23 cellular contexts compared by ENCODE assay signal in genomic region chr2:14702258-14702657, GRCh38.
DNase-seq lines count a peak whose midpoint lies in the region; ATAC-seq and TF ChIP-seq lines count a peak whose summit lies in the region.
"Had no signal": no experiment of that assay in that cellular context is flagged by ENCODE, and none has a peak within 500 bp of the region (broad histone marks: within the 10 kb centered on the region; RNA-seq: fewer than 3 reads in every experiment).

No MANE protein-coding gene starts in this region.

- no peaks in the 10 kb centered on the region for H3K36me3 ChIP-seq in breast epithelium
- no peaks in the 10 kb centered on the region for H3K36me3 ChIP-seq in mammary epithelial cell (ENCODE audit: insufficient read depth, low read length)
- no peaks in the 10 kb centered on the region for H3K36me3 ChIP-seq in vagina
- no peaks in the 10 kb centered on the region for H3K36me3 ChIP-seq in CD4-positive, alpha-beta memory T cell (ENCODE audit: insufficient read depth, low read length)
- H3K36me3 ChIP-seq: BE2C had no signal

- in situ Hi-C loops in mammary epithelial cell (cut with MboI; ENCODE audit: low sequenced_read_pairs in 2 of 2): no loop called here

- peak; percentile 52 for DNase-seq in MCF 10A (ENCODE audit: unreplicated experiment)
- no peak for DNase-seq in breast epithelium (ENCODE audit: low spot score in 2 of 2)
- peak; percentile 48 for DNase-seq in mammary epithelial cell
- peak; percentile 5 to 20 for DNase-seq in foreskin fibroblast
- DNase-seq in vagina (ENCODE audit: extremely low spot score in 2 of 2): no peak
- no peak for DNase-seq in activated T-cell treated with anti-CD3 and anti-CD28 coated beads, Interleukin-2, amount 50 U/mL, for 72 hours
- no peak for DNase-seq in CD4-positive, alpha-beta memory T cell
- DNase-seq in naive thymus-derived CD8-positive, alpha-beta T cell: no peak
- DNase-seq: BE2C, H7, KBM-7, MM.1S, NCI-H1417 treated with DMSO at 0.1 percent for 48 hours, NCI-H1694 treated with DMSO at 0.1 percent for 48 hours, NCI-H2081, NCI-H2227 treated with DMSO at 0.1 percent for 48 hours, NCI-H526 treated with DMSO at 0.1 percent for 48 hours, SHP77 treated with DMSO at 0.1 percent for 48 hours had no signal

- no peaks in the 10 kb centered on the region for H3K4me1 ChIP-seq in breast epithelium
- H3K4me1 ChIP-seq in mammary epithelial cell (ENCODE audit: insufficient read depth, low read length): no peaks in the 10 kb centered on the region
- no peaks in the 10 kb centered on the region for H3K4me1 ChIP-seq in vagina
- H3K4me1 ChIP-seq in CD4-positive, alpha-beta memory T cell (ENCODE audit: insufficient read depth, low read length): no peaks in the 10 kb centered on the region
- H3K4me1 ChIP-seq: BE2C had no signal

- no peak overlapping the region for H3K9ac ChIP-seq in mammary epithelial cell (ENCODE audit: insufficient read depth, low read length)

- H3K27ac ChIP-seq in breast epithelium: no peak overlapping the region
- H3K27ac ChIP-seq in mammary epithelial cell (ENCODE audit: insufficient read depth, low read depth, low read length): no peak overlapping the region
- no peak overlapping the region for H3K27ac ChIP-seq in vagina
- H3K27ac ChIP-seq in CD4-positive, alpha-beta memory T cell (ENCODE audit: low read depth, low read length): no peak overlapping the region
- H3K27ac ChIP-seq: 22Rv1, SK-N-MC had no signal

- WGBS in mammary epithelial cell (ENCODE audit: low coverage, missing lambda C conversion rate): 75% methylated on average over 3 of the region's 3 CpGs

- no peak overlapping the region for H2AFZ ChIP-seq in mammary epithelial cell (ENCODE audit: low read depth, low read length)

- H3K9me3 ChIP-seq in breast epithelium (no peaks in the 10 kb centered on the region), mammary epithelial cell (replicated peaks; ENCODE audit: insufficient read depth, low read length) (no peaks in the 10 kb centered on the region), vagina (no peaks in the 10 kb centered on the region)
- H3K9me3 ChIP-seq in CD4-positive, alpha-beta memory T cell (ENCODE audit: control insufficient read depth in 1 of 2, low read length in 2 of 2): no peaks in the 10 kb centered on the region
- H3K9me3 ChIP-seq: BE2C had no signal

- no peaks in the 10 kb centered on the region for H3K4me1 Mint-ChIP-seq in MCF 10A (ENCODE audit: insufficient read depth, unreplicated experiment)
- no peaks in the 10 kb centered on the region for H3K4me1 Mint-ChIP-seq in activated T-cell treated with anti-CD3 and anti-CD28 coated beads, Interleukin-2, amount 50 U/mL, for 72 hours (ENCODE audit: low read depth)
- H3K4me1 Mint-ChIP-seq in CD4-positive, alpha-beta memory T cell: no peaks in the 10 kb centered on the region
- no peaks in the 10 kb centered on the region for H3K4me1 Mint-ChIP-seq in naive thymus-derived CD8-positive, alpha-beta T cell
- H3K4me1 Mint-ChIP-seq: CD14-positive monocyte had no signal

- H3K4me2 ChIP-seq in mammary epithelial cell (ENCODE audit: insufficient read depth, low read depth, low read length): no peak overlapping the region

- H3K27me3 ChIP-seq in breast epithelium (no peaks in the 10 kb centered on the region), mammary epithelial cell (ENCODE audit: insufficient read depth, low read length) (no peaks in the 10 kb centered on the region), vagina (no peaks in the 10 kb centered on the region)
- H3K27me3 ChIP-seq in CD4-positive, alpha-beta memory T cell (ENCODE audit: insufficient read depth, low read length): no peaks in the 10 kb centered on the region
- H3K27me3 ChIP-seq: BE2C had no signal

- intact Hi-C loops in MCF 10A (cut with micrococcal nuclease) (no loop called here), breast epithelium (cut with DNase I; ENCODE audit: low total_unique reads) (no loop called here), mammary epithelial cell (cut with micrococcal nuclease) (loop anchor here (10.0 kb wide), 1 partner anchor 203 kb away; no protein-coding TSS in a partner anchor), vagina (cut with DNase I) (no loop called here)
- intact Hi-C loops in CD4-positive, alpha-beta memory T cell (cut with micrococcal nuclease): no loop called here

- no peaks in the 10 kb centered on the region for H3K27me3 Mint-ChIP-seq in MCF 10A (ENCODE audit: insufficient read depth, unreplicated experiment)
- no peaks in the 10 kb centered on the region for H3K27me3 Mint-ChIP-seq in activated T-cell treated with anti-CD3 and anti-CD28 coated beads, Interleukin-2, amount 50 U/mL, for 72 hours (ENCODE audit: low read depth)
- H3K27me3 Mint-ChIP-seq in CD4-positive, alpha-beta memory T cell: peaks cover 0 to 1% of the 10 kb centered on the region in 2 donors
- peaks cover 0 to 3% (median 0%) of the 10 kb centered on the region in 5 donors for H3K27me3 Mint-ChIP-seq in naive thymus-derived CD8-positive, alpha-beta T cell

- no peaks in the 10 kb centered on the region for H3K79me2 ChIP-seq in mammary epithelial cell (ENCODE audit: insufficient read depth, low read length)

- no peak for ATAC-seq in activated T-cell treated with anti-CD3 and anti-CD28 coated beads, Interleukin-2, amount 50 U/mL, for 72 hours (replicated peaks in 1 of 2)
- ATAC-seq in naive thymus-derived CD8-positive, alpha-beta T cell: no peak
- ATAC-seq: HepG2, Panc1 had no signal

- no TSS peak for BruUV-seq in MCF 10A (replicated peaks; lab: Mats Ljungman, UMichigan)
- BruUV-seq in mammary epithelial cell (replicated peaks; lab: Mats Ljungman, UMichigan): no TSS peak

- no peak for TF ChIP-seq POLR2A in breast epithelium (IDR thresholded peaks at IDR 0.05)
- no peak for TF ChIP-seq POLR2A in vagina (IDR thresholded peaks at IDR 0.05)

- H3K4me3 Mint-ChIP-seq in MCF 10A (ENCODE audit: unreplicated experiment): no peak overlapping the region
- H3K4me3 Mint-ChIP-seq in activated T-cell treated with anti-CD3 and anti-CD28 coated beads, Interleukin-2, amount 50 U/mL, for 72 hours: no peak overlapping the region
- no peak overlapping the region for H3K4me3 Mint-ChIP-seq in CD4-positive, alpha-beta memory T cell
- H3K4me3 Mint-ChIP-seq in naive thymus-derived CD8-positive, alpha-beta T cell: no peak overlapping the region
- H3K4me3 Mint-ChIP-seq: CD14-positive monocyte had no signal

- TF ChIP-seq CTCF in MCF 10A (IDR thresholded peaks at IDR 0.05; ENCODE audit: unreplicated experiment) (no peak), breast epithelium (IDR thresholded peaks at IDR 0.05) (no peak), mammary epithelial cell (conservative IDR thresholded peaks at IDR 0.05 in 1 of 2, IDR thresholded peaks at IDR 0.05 in 1 of 2; ENCODE audit: extremely low read depth in 1 of 2, insufficient read depth in 1 of 2, low read depth in 1 of 2, low read length in 2 of 2) (no peak), foreskin fibroblast (IDR thresholded peaks at IDR 0.05; ENCODE audit: low read depth, low read length) (no peak), vagina (IDR thresholded peaks at IDR 0.05) (no peak)

- no peaks in the 10 kb centered on the region for H4K20me1 ChIP-seq in mammary epithelial cell (ENCODE audit: insufficient read depth, low read length)

- dilution Hi-C loops in mammary epithelial cell (cut with HindIII; ENCODE audit: low sequenced_read_pairs): no loop called here

- CTCF ChIA-PET in MCF 10A (lab: Yijun Ruan, JAX) (no interaction called here), mammary epithelial cell (lab: Charles Lee; ENCODE audit: low non-redundant PET) (no interaction called here)
- CTCF ChIA-PET in CD4-positive, alpha-beta memory T cell (lab: Charles Lee; ENCODE audit: partially characterized antibody): no interaction called here

- H3K27ac Mint-ChIP-seq in MCF 10A (ENCODE audit: low read depth, unreplicated experiment): no peak overlapping the region
- H3K27ac Mint-ChIP-seq in activated T-cell treated with anti-CD3 and anti-CD28 coated beads, Interleukin-2, amount 50 U/mL, for 72 hours: no peak overlapping the region
- no peak overlapping the region for H3K27ac Mint-ChIP-seq in CD4-positive, alpha-beta memory T cell
- H3K27ac Mint-ChIP-seq in naive thymus-derived CD8-positive, alpha-beta T cell: no peak overlapping the region
- H3K27ac Mint-ChIP-seq: CD14-positive monocyte had no signal

- POLR2A ChIA-PET in MCF 10A (lab: Yijun Ruan, JAX): no interaction called here
- POLR2A ChIA-PET in CD4-positive, alpha-beta memory T cell (lab: Charles Lee; ENCODE audit: partially characterized antibody): no interaction called here
- POLR2A ChIA-PET in naive thymus-derived CD8-positive, alpha-beta T cell (lab: Charles Lee): no interaction called here

- no peak overlapping the region for H3K4me3 ChIP-seq in breast epithelium
- no peak overlapping the region for H3K4me3 ChIP-seq in mammary epithelial cell (replicated peaks in 1 of 3; ENCODE audit: insufficient read depth in 1 of 3, low read depth in 2 of 3, low read length in 3 of 3)
- no peak overlapping the region for H3K4me3 ChIP-seq in foreskin fibroblast (ENCODE audit: low read depth in 1 of 2, low read length in 2 of 2)
- H3K4me3 ChIP-seq in vagina: no peak overlapping the region
- no peak overlapping the region for H3K4me3 ChIP-seq in CD4-positive, alpha-beta memory T cell (ENCODE audit: low read length in 2 of 2)
- H3K4me3 ChIP-seq: SK-N-MC had no signal

- no peaks in the 10 kb centered on the region for H3K36me3 Mint-ChIP-seq in MCF 10A (ENCODE audit: insufficient read depth, unreplicated experiment)
- H3K36me3 Mint-ChIP-seq in activated T-cell treated with anti-CD3 and anti-CD28 coated beads, Interleukin-2, amount 50 U/mL, for 72 hours (ENCODE audit: insufficient read depth in 2 of 2): no peaks in the 10 kb centered on the region
- no peaks in the 10 kb centered on the region for H3K36me3 Mint-ChIP-seq in CD4-positive, alpha-beta memory T cell
- no peaks in the 10 kb centered on the region for H3K36me3 Mint-ChIP-seq in naive thymus-derived CD8-positive, alpha-beta T cell
- H3K36me3 Mint-ChIP-seq: CD14-positive monocyte had no signal

- H3K9me3 Mint-ChIP-seq in MCF 10A (ENCODE audit: unreplicated experiment): no peaks in the 10 kb centered on the region
- peaks cover 0 to 3% of the 10 kb centered on the region in 2 donors for H3K9me3 Mint-ChIP-seq in activated T-cell treated with anti-CD3 and anti-CD28 coated beads, Interleukin-2, amount 50 U/mL, for 72 hours
- peaks cover 0 to 7% (median 0%) of the 10 kb centered on the region in 8 donors for H3K9me3 Mint-ChIP-seq in CD4-positive, alpha-beta memory T cell
- H3K9me3 Mint-ChIP-seq in naive thymus-derived CD8-positive, alpha-beta T cell: peaks cover 0 to 14% (median under 1%) of the 10 kb centered on the region in 9 donors

Comparison
In these comparisons a context has a peak if more than half of its experiments do, and no peak if none do; other contexts are left out.
1. DNase-seq: peak in MCF 10A (single experiment), mammary epithelial cell (single experiment) and foreskin fibroblast (2 of 2); none in breast epithelium (0 of 2), vagina (0 of 2), activated T-cell treated with anti-CD3 and anti-CD28 coated beads, Interleukin-2, amount 50 U/mL, for 72 hours (0 of 2), CD4-positive, alpha-beta memory T cell (0 of 5) and naive thymus-derived CD8-positive, alpha-beta T cell (0 of 10).